8 cellular contexts compared by ENCODE assay signal in the genomic region with DNA sequence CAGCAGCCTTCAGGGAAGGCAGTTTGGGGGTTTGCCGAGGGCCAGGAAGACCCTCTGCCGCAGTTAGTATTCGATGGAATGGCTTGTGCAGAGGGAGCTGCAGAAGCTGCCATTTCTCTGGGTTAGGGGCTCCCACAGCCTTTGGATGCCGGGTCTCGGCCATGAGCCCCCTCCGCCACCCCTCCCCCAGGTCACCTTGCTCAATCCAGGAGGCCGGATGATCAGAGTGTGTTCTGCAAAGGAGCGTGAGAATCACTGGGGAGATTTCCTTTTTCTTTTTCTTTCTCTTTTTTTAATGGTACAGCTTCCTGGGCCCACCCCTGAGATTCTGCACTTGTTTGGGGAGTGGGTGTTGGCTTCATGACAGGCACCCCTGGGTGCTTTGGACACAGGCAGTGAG. TPM values are rescaled to one million over a fixed set of nuclear protein-coding genes. Genes with fewer than 3 reads are reported as not detected.
A peak's percentile ranks its signal among the peaks of the same experiment; 100 is the strongest.
DNase-seq lines count a peak whose midpoint lies in the region; TF ChIP-seq lines count a peak whose summit lies in the region.

No MANE protein-coding gene starts in this region.

- no peak for TF ChIP-seq CTCF in left ventricle myocardium inferior (IDR thresholded peaks at IDR 0.05; ENCODE audit: borderline replicate concordance)

- DNase-seq in left ventricle myocardium inferior (no peak), cardiac septum (ENCODE audit: low spot score) (no peak), NCI-H1436 (lab: John Stamatoyannopoulos, UW) (no peak), OCI-M2 (lab: John Stamatoyannopoulos, UW; ENCODE audit: unreplicated experiment) (no peak), glomerular visceral epithelial cell (ENCODE audit: extremely low spot score) (no peak)

- H3K9me3 ChIP-seq in left ventricle myocardium inferior (replicated peaks) (no peaks in the 10 kb centered on the region), esophagus (ENCODE audit: control insufficient read depth in 2 of 2, insufficient read depth in 1 of 2, low read depth in 1 of 2, low read length in 1 of 2) (no peaks in the 10 kb centered on the region), neuron (ENCODE audit: low read length) (no peaks in the 10 kb centered on the region)

- H3K27ac ChIP-seq in left ventricle myocardium inferior (replicated peaks) (peak overlapping the region; percentile 94), esophagus (ENCODE audit: low read depth in 2 of 2, low read length in 1 of 2) (peak overlapping the region; percentile 40 to 70), urinary bladder (ENCODE audit: low read depth) (peak overlapping the region; percentile 73)

- 77% methylated on average over 8 of the region's 8 CpGs for WGBS in esophagus, 2 donors
- WGBS in urinary bladder: 81% methylated on average over 8 of the region's 8 CpGs

- H3K4me1 ChIP-seq in left ventricle myocardium inferior (peaks cover 89% of the 10 kb centered on the region), esophagus (ENCODE audit: control insufficient read depth in 2 of 2, insufficient read depth in 2 of 2, low read length in 1 of 2) (peaks cover 0 to 10% of the 10 kb centered on the region in 2 donors), neuron (ENCODE audit: insufficient read depth, low read length) (peaks cover 27% of the 10 kb centered on the region), urinary bladder (ENCODE audit: insufficient read depth) (no peaks in the 10 kb centered on the region)

- H3K36me3 ChIP-seq in left ventricle myocardium inferior (no peaks in the 10 kb centered on the region), esophagus (ENCODE audit: control insufficient read depth in 2 of 2, insufficient read depth in 2 of 2, low read length in 1 of 2) (no peaks in the 10 kb centered on the region), neuron (ENCODE audit: insufficient read depth, low read length) (no peaks in the 10 kb centered on the region), urinary bladder (ENCODE audit: insufficient read depth) (no peaks in the 10 kb centered on the region)

- peak overlapping the region; percentile 48 for H2AFZ ChIP-seq in neuron (ENCODE audit: low read depth, low read length)

- H3K4me3 ChIP-seq in left ventricle myocardium inferior (peak overlapping the region; percentile 56), esophagus (ENCODE audit: low read depth in 1 of 2, low read length in 2 of 2) (no peak overlapping the region), neuron (ENCODE audit: low read length) (no peak overlapping the region), urinary bladder (ENCODE audit: low read depth, low read length) (no peak overlapping the region)

- intact Hi-C loops in left ventricle myocardium inferior (cut with micrococcal nuclease) (no loop called here), cardiac septum (cut with DNase I) (no loop called here)

- H3K27me3 ChIP-seq in left ventricle myocardium inferior (ENCODE audit: low read depth): no peaks in the 10 kb centered on the region
- H3K27me3 ChIP-seq in esophagus (ENCODE audit: control insufficient read depth in 1 of 2, insufficient read depth in 2 of 2, low read length in 2 of 2): no peaks in the 10 kb centered on the region
- no peaks in the 10 kb centered on the region for H3K27me3 ChIP-seq in neuron (ENCODE audit: insufficient read depth, low read length)

RNA-seq across cellular contexts. Expression of a gene that starts 18.2 kb away (rescaled TPM):
- 16.2 TPM for total RNA-seq in left ventricle myocardium inferior
- total RNA-seq in cardiac septum: 15.5 TPM
- polyA plus RNA-seq in esophagus: 1 to 10 TPM; 1.8 to 3.4 TPM
- 11.7 TPM for total RNA-seq in urinary bladder
- polyA plus RNA-seq in urinary bladder: 30.8 TPM

RNA-seq across cellular contexts. Expression of a gene that starts 44.8 kb away (rescaled TPM):
- total RNA-seq in left ventricle myocardium inferior (71.6 TPM), cardiac septum (68.2 TPM), urinary bladder (59.4 TPM)
- polyA plus RNA-seq in esophagus (10 to 100 TPM; 26.3 to 36.9 TPM), urinary bladder (27.2 TPM)
